ENCODE assay signal across 8 cellular contexts in the genomic region with DNA sequence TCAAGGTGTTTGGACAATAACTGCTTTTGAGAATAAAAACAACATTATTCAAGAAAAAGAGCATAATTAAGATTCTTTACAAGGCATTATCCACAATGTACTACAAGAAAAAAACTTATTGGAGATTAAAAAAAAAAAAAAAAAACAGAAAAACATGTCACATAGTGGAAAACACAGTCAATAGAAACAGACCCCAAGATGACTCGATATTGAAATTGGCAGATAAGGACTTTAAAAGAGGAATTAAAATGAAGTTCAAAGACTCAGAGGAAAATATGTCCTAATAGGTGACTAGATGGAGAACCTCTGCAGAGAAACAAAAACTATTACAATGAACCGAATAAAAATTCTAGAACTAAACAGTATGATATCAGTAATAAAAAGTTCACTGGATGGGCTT.
"Had no signal": no experiment of that assay in that cellular context is flagged by ENCODE, and none has a peak within 500 bp of the region (broad histone marks: within the 10 kb centered on the region; RNA-seq: fewer than 3 reads in every experiment).

No MANE protein-coding gene starts in this region.

- H3K4me3 ChIP-seq: GM23248, GM23338, HAP-1 had no signal

- H3K27ac ChIP-seq: GM23248 had no signal

- DNase-seq: GM23248, GOT3, H7, H9, HCEC 1CT, HFFc6 had no signal

- H3K4me1 ChIP-seq: HAP-1 had no signal

- H3K36me3 ChIP-seq: HAP-1 had no signal

- H3K9me3 ChIP-seq: HAP-1 had no signal
